8 cellular contexts compared by ENCODE assay signal in the genomic region with DNA sequence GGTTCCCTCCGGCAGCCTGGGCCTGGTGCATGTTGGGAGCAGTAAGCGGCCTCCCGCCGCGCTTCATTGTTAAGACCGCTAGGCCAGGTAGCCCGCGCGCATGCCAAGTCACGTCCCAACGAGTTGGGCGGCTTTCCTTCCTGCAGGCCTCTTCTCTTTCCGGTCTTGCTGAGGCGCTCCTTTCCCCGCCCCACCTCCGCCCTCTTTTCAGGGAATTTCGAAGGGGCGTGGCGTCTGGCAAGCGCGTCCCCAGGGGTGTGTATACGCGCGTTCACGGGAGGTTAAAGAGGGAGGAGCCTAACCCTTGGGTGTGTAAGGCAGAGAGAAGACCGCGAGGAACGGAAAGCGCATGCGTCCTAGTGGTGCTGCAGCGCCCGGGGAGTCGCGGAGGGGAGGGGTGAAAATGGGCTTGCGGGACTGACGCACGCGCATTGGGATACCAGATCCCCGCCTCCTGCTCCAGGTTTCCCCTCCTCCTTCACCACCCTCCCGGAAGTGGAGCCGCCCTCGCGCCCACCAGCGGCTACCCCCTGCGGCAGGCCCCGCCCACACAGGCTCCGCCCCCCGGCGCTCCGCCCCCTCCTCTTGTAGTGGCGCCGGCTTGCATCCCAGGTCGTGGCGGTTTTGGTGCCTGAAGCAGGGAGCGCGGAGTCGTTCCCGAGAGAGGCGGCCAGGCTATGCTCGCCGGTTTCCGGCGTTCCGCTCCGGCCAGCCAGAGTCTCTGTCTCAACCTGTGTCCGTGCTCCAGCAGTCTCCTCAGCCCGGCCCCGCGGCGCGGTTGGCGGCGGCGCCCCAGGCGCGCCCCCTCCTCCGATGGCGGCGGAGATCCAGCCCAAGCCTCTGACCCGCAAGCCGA. TPM values are rescaled to one million over a fixed set of nuclear protein-coding genes. Genes with fewer than 3 reads are reported as not detected.
A peak's percentile ranks its signal among the peaks of the same experiment; 100 is the strongest.
DNase-seq lines count a peak whose midpoint lies in the region; ATAC-seq lines count a peak whose summit lies in the region.

Gene WDFY2 (plus strand): TSS at position 588 of the 856 bp plus-strand sequence. CDS start 226 bp downstream, at position 814.

- no peaks in the 10 kb centered on the region for H3K9me3 Mint-ChIP-seq in effector memory CD8-positive, alpha-beta T cell
- peaks cover 1% of the 10 kb centered on the region for H3K9me3 Mint-ChIP-seq in memory B cell

- peaks cover 15 to 19% of the 10 kb centered on the region in 2 donors for H3K4me1 Mint-ChIP-seq in effector memory CD8-positive, alpha-beta T cell (ENCODE audit: low read depth in 2 of 2)
- H3K4me1 Mint-ChIP-seq in memory B cell, result peaks cover 16% of the 10 kb centered on the region

- peak within 1 kb of the TSS; percentile 90 to 91 for H3K4me3 Mint-ChIP-seq in effector memory CD8-positive, alpha-beta T cell
- H3K4me3 Mint-ChIP-seq in memory B cell, result peak within 1 kb of the TSS; percentile 98

- DNase-seq in COLO829 (ENCODE audit: low spot score) (peak; percentile 99), HT1080 (ENCODE audit: low read depth) (peak; percentile 100), NOMO-1 treated with DMSO at 0.1 percent for 48 hours (lab: John Stamatoyannopoulos, UW; ENCODE audit: unreplicated experiment) (peak; percentile 99), memory B cell (ENCODE audit: low spot score in 2 of 2) (peak; percentile 99)
- peak; percentile 97 to 98 (median 98) for DNase-seq in activated CD8-positive, alpha-beta memory T cell treated with anti-CD3 and anti-CD28 coated beads for 48 hours (ENCODE audit: low read depth in 2 of 3, low spot score in 2 of 3)
- peak; percentile 98 to 99 (median 99) for DNase-seq in effector memory CD8-positive, alpha-beta T cell
- peak; percentile 98 for DNase-seq in stimulated activated CD8-positive, alpha-beta memory T cell treated with anti-CD3 and anti-CD28 coated beads, Interleukin-12 subunit alpha, Interleukin-12 subunit beta, amount 100 ng/mL, for 24 hours (ENCODE audit: extremely low read depth)

- peak; percentile 81 for ATAC-seq in GM21360 (IDR thresholded peaks at IDR 0.05; ENCODE audit: unreplicated experiment)
- ATAC-seq in effector memory CD8-positive, alpha-beta T cell (replicated peaks), result peak; percentile 76
- peak; percentile 74 for ATAC-seq in memory B cell (ENCODE audit: low read depth)

- H3K27ac Mint-ChIP-seq in effector memory CD8-positive, alpha-beta T cell, result peak within 1 kb of the TSS; percentile 92 to 94
- H3K27ac Mint-ChIP-seq in memory B cell, result peak within 1 kb of the TSS; percentile 95

- no peaks in the 10 kb centered on the region for H3K27me3 Mint-ChIP-seq in effector memory CD8-positive, alpha-beta T cell
- H3K27me3 Mint-ChIP-seq in memory B cell, result no peaks in the 10 kb centered on the region

- H3K36me3 Mint-ChIP-seq in effector memory CD8-positive, alpha-beta T cell (ENCODE audit: insufficient read depth), result peaks cover 18% of the 10 kb centered on the region
- H3K36me3 Mint-ChIP-seq in memory B cell, result peaks cover 3% of the 10 kb centered on the region

RNA-seq across cellular contexts. Expression of gene WDFY2, which starts in this region (rescaled TPM):
- total RNA-seq in HT1080 (2014; rRNA removed; shearing (Covaris generic)), result 7.4 and 9.9 TPM in 2 replicates
- 10.4 and 13.0 TPM in 2 replicates for polyA plus RNA-seq in HT1080 (2015; cell fraction: cytosol; rRNA removed)
- polyA plus RNA-seq in HT1080 (2015; cell fraction: nucleus; rRNA removed), result 52.8 and 66.4 TPM in 2 replicates

Comparison
In these comparisons a context has a peak if more than half of its experiments do, and no peak if none do; other contexts are left out.
1. Peak in every context shown above with its lines: DNase-seq and ATAC-seq.